19 cellular contexts compared by ENCODE assay signal in the genomic region with DNA sequence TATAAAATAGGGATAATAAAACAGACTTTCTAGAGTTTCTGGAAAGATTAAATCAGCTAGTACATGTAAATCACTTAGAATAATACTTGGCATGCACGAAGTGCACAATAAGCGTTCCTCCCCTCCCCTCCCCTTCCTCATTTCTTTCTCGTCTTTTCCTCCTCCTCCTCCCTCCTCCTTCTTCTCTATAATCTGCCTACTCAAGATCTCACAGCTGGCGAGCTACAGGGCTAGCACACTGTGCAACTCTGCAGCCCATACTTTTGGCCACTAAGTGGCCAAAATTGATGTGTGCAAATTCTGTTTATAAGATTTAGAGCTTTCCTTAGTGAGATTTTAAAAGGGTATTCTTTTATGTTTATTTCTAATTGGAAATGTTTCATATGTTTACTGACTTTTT.
"Had no signal": no experiment of that assay in that cellular context is flagged by ENCODE, and none has a peak within 500 bp of the region (broad histone marks: within the 10 kb centered on the region; RNA-seq: fewer than 3 reads in every experiment).

No MANE protein-coding gene starts in this region.

- ATAC-seq: activated CD4-positive, alpha-beta T cell treated with anti-CD3 and anti-CD28 coated beads for 36 hours; esophagus mucosa; mucosa of descending colon; psoas muscle; right cardiac atrium; stimulated activated effector memory CD8-positive, alpha-beta T cell treated with anti-CD3 and anti-CD28 coated beads, Interleukin-12 subunit alpha, Interleukin-12 subunit beta, amount 100 ng/mL, for 72 hours; upper lobe of right lung; WTC11 had no signal

- H3K36me3 ChIP-seq: ovary, stomach, upper lobe of right lung had no signal

- DNase-seq: activated CD4-positive, alpha-beta memory T cell treated with anti-CD3 and anti-CD28 coated beads for 36 hours; activated CD4-positive, alpha-beta T cell treated with anti-CD3 and anti-CD28 coated beads for 36 hours; activated T-cell treated with anti-CD3 and anti-CD28 coated beads for 4 hours; effector CD4-positive, alpha-beta T cell; mesenchymal stem cell; mucosa of descending colon; naive B cell; ovary; psoas muscle; right cardiac atrium; stimulated activated CD4-positive, alpha-beta T cell treated with anti-CD3 and anti-CD28 coated beads, Interleukin-15, amount 100 ng/mL, for 24 hours; stimulated activated CD4-positive, alpha-beta T cell treated with anti-CD3 and anti-CD28 coated beads, Interleukin-2, amount 100 ng/mL, for 48 hours; stomach; testis; upper lobe of right lung had no signal

- H3K27ac ChIP-seq: ovary, psoas muscle, skin epidermis, stomach, testis, upper lobe of right lung had no signal

- H3K4me1 ChIP-seq: psoas muscle, stomach, testis, upper lobe of right lung had no signal

- H3K27me3 ChIP-seq: ovary, stomach, testis, upper lobe of right lung had no signal

- H3K4me3 ChIP-seq: mucosa of descending colon, ovary, psoas muscle, skin epidermis, stomach, upper lobe of right lung had no signal

- H3K9me3 ChIP-seq: mucosa of descending colon, ovary, psoas muscle, stomach, testis, upper lobe of right lung had no signal
